In genomic region chr2:235135990-235136561, GRCh38 we compare ENCODE assay signal across 8 cellular contexts.
A peak's percentile ranks its signal among the peaks of the same experiment; 100 is the strongest.
DNase-seq lines count a peak whose midpoint lies in the region; ATAC-seq and TF ChIP-seq lines count a peak whose summit lies in the region.

No MANE protein-coding gene starts in this region.

- H3K4me3 Mint-ChIP-seq in CD4-positive, CD25-positive, alpha-beta regulatory T cell = no peak overlapping the region

- whole genome bisulfite sequencing in aorta, 2 donors = 40 to 41% methylated on average over 19 of the region's 19 CpGs

- H3K27me3 Mint-ChIP-seq in CD4-positive, CD25-positive, alpha-beta regulatory T cell = peaks cover 12% of the 10 kb centered on the region

- CTCF ChIA-PET in HEK293 (lab: Yijun Ruan, JAX) = interaction anchor here (0.5 to 8.0 kb wide), 20 partner anchors 9 to 903 kb away, joined by 3 to 72 read pairs (median 4); no protein-coding TSS in a partner anchor

- H3K9ac ChIP-seq in NT2/D1 (ENCODE audit: insufficient read length, low read depth) = no peak overlapping the region

- H3K9me3 ChIP-seq in CD4-positive, CD25-positive, alpha-beta regulatory T cell (ENCODE audit: control insufficient read depth in 2 of 2, low read length in 2 of 2) = no peaks in the 10 kb centered on the region
- H3K9me3 ChIP-seq in HEK293 (ENCODE audit: control insufficient read depth, insufficient read depth, low read depth, low read length) (no peaks in the 10 kb centered on the region), NT2/D1 (ENCODE audit: insufficient read depth, low read length) (no peaks in the 10 kb centered on the region), aorta (ENCODE audit: control insufficient read depth, low read length) (no peaks in the 10 kb centered on the region)

- H3K4me3 ChIP-seq in CD4-positive, CD25-positive, alpha-beta regulatory T cell (ENCODE audit: low read depth, low read length) = no peak overlapping the region
- H3K4me3 ChIP-seq in HEK293 (ENCODE audit: low read depth, low read length) = no peak overlapping the region
- H3K4me3 ChIP-seq in NT2/D1 (ENCODE audit: insufficient read length, low read depth) = no peak overlapping the region
- no peak overlapping the region for H3K4me3 ChIP-seq in aorta (ENCODE audit: low read length in 2 of 2)

- H3K27ac ChIP-seq in CD4-positive, CD25-positive, alpha-beta regulatory T cell (ENCODE audit: insufficient read depth, low read length, poor library complexity, severe bottlenecking) = no peak overlapping the region
- H3K27ac ChIP-seq in HEK293 (ENCODE audit: extremely low read depth, low read depth, low read length) = no peak overlapping the region
- no peak overlapping the region for H3K27ac ChIP-seq in aorta (ENCODE audit: low read depth in 1 of 2, low read length in 2 of 2)

- no peak for ATAC-seq in CD4-positive, CD25-positive, alpha-beta regulatory T cell (ENCODE audit: low read depth in 2 of 2)
- ATAC-seq in aorta (ENCODE audit: low FRiP score) = no peak
- ATAC-seq in HG03095 (IDR thresholded peaks at IDR 0.05; ENCODE audit: unreplicated experiment) = no peak

- POLR2A ChIA-PET in HEK293 (lab: Yijun Ruan, JAX) = no interaction called here

- intact Hi-C loops in aorta (cut with DNase I) = loop anchor here (2.0 to 5.0 kb wide), 3 partner anchors 456 to 611 kb away; no protein-coding TSS in a partner anchor

- H3K4me1 Mint-ChIP-seq in CD4-positive, CD25-positive, alpha-beta regulatory T cell = peaks cover 0 to 2% (median 0%) of the 10 kb centered on the region in 4 donors

- no peaks in the 10 kb centered on the region for H3K36me3 Mint-ChIP-seq in CD4-positive, CD25-positive, alpha-beta regulatory T cell

- H3K4me1 ChIP-seq in CD4-positive, CD25-positive, alpha-beta regulatory T cell (ENCODE audit: control insufficient read depth, insufficient read depth, low read length, poor library complexity, severe bottlenecking) = no peaks in the 10 kb centered on the region
- H3K4me1 ChIP-seq in HEK293 (ENCODE audit: control insufficient read depth, insufficient read depth, low read length) = no peaks in the 10 kb centered on the region
- no peaks in the 10 kb centered on the region for H3K4me1 ChIP-seq in NT2/D1 (ENCODE audit: insufficient read depth, insufficient read length)
- H3K4me1 ChIP-seq in aorta (ENCODE audit: control insufficient read depth in 1 of 2, insufficient read depth in 2 of 2, low read length in 2 of 2) = no peaks in the 10 kb centered on the region

- H3K9me3 Mint-ChIP-seq in CD4-positive, CD25-positive, alpha-beta regulatory T cell = peaks cover 0 to 3% (median 0%) of the 10 kb centered on the region in 7 donors

- DNase-seq in CD4-positive, CD25-positive, alpha-beta regulatory T cell = peak in 2 of 3 donors; percentile 3 to 29
- DNase-seq in NT2/D1 (ENCODE audit: low read depth, low spot score) = peak; percentile 87
- DNase-seq in activated effector memory CD4-positive, alpha-beta T cell treated with Interleukin-2 at 50 U/mL for 16 hours = peak; percentile 6
- peak; percentile 76 for DNase-seq in globus pallidus (ENCODE audit: low spot score)
- peak; percentile 69 for DNase-seq in pons (ENCODE audit: low spot score)
- peak; percentile 82 to 89 for DNase-seq in aorta

- H3K27me3 ChIP-seq in CD4-positive, CD25-positive, alpha-beta regulatory T cell (ENCODE audit: control insufficient read depth, insufficient read depth, low read length) = no peaks in the 10 kb centered on the region
- H3K27me3 ChIP-seq in NT2/D1 (ENCODE audit: insufficient read depth, insufficient read length) (peaks cover 32% of the 10 kb centered on the region), aorta (ENCODE audit: control insufficient read depth in 1 of 2, insufficient read depth in 2 of 2, low read length in 1 of 2) (no peaks in the 10 kb centered on the region)

- TF ChIP-seq CTCF in HEK293 (tag by site-specific recombination; IDR thresholded peaks at IDR 0.05) = peak; percentile 56; the same call in 1 of the 2 replicates

- no peaks in the 10 kb centered on the region for H3K36me3 ChIP-seq in CD4-positive, CD25-positive, alpha-beta regulatory T cell (ENCODE audit: control insufficient read depth, insufficient read depth, low read length)
- H3K36me3 ChIP-seq in HEK293 (ENCODE audit: control insufficient read depth in 2 of 2, insufficient read depth in 1 of 2, low read length in 2 of 2) (no peaks in the 10 kb centered on the region), NT2/D1 (ENCODE audit: insufficient read depth, insufficient read length, low read length) (no peaks in the 10 kb centered on the region), aorta (ENCODE audit: control insufficient read depth in 1 of 2, insufficient read depth in 2 of 2, low read length in 1 of 2) (no peaks in the 10 kb centered on the region)

- no peak overlapping the region for H3K27ac Mint-ChIP-seq in CD4-positive, CD25-positive, alpha-beta regulatory T cell

TF ChIP-seq in HEK293, 187 proteins besides CTCF, POLR2A, EP300 and RAD21 (continues in another document):
- no peak for TF ChIP-seq ZFP41 (tag by site-specific recombination; IDR thresholded peaks at IDR 0.05; ENCODE audit: borderline replicate concordance)
- TF ChIP-seq ZNF654 (tag by site-specific recombination; IDR thresholded peaks at IDR 0.05; ENCODE audit: low read depth) = peak; percentile 47
- TF ChIP-seq ZNF692 (tag by site-specific recombination; IDR thresholded peaks at IDR 0.05) = 0 out of 2 replicates have a peak, but pooled peaks have one; percentile 27
- TF ChIP-seq GLIS1 (tag by site-specific recombination; IDR thresholded peaks at IDR 0.05) = peak; percentile 65
- no peak for TF ChIP-seq REST (tag by site-specific recombination; IDR thresholded peaks at IDR 0.05)

Comparison
In these comparisons a context has a peak if more than half of its experiments do, and no peak if none do; other contexts are left out.
1. DNase-seq: peak in every context shown above with its lines; median percentile 87 in NT2/D1; 86 in aorta; 76 in globus pallidus; 69 in pons; 16 in CD4-positive, CD25-positive, alpha-beta regulatory T cell; 6 in activated effector memory CD4-positive, alpha-beta T cell treated with Interleukin-2 at 50 U/mL for 16 hours.